12 cellular contexts compared by ENCODE assay signal in genomic region chr2:176729706-176730569, GRCh38.
A peak's percentile ranks its signal among the peaks of the same experiment; 100 is the strongest.
DNase-seq lines count a peak whose midpoint lies in the region; ATAC-seq and TF ChIP-seq lines count a peak whose summit lies in the region.
"Had no signal": no experiment of that assay in that cellular context is flagged by ENCODE, and none has a peak within 500 bp of the region (broad histone marks: within the 10 kb centered on the region; RNA-seq: fewer than 3 reads in every experiment).

No MANE protein-coding gene starts in this region.

- TF ChIP-seq CTCF in nephron (IDR thresholded peaks at IDR 0.05; ENCODE audit: unreplicated experiment in 3 of 3), result no peak

- no peak for ATAC-seq in GM21381 (IDR thresholded peaks at IDR 0.05; ENCODE audit: unreplicated experiment)
- no peak for ATAC-seq in effector memory CD8-positive, alpha-beta T cell (replicated peaks)
- ATAC-seq: natural killer cell, Panc1 had no signal

- H3K4me3 Mint-ChIP-seq in nephron, result no peak overlapping the region
- no peak overlapping the region for H3K4me3 Mint-ChIP-seq in effector memory CD8-positive, alpha-beta T cell
- H3K4me3 Mint-ChIP-seq: CD4-positive, CD25-positive, alpha-beta regulatory T cell; natural killer cell had no signal

- DNase-seq in D341Med (ENCODE audit: low spot score) (peak; percentile 46), NCI-H2171 (lab: John Stamatoyannopoulos, UW) (peak; percentile 35), epidermal melanocyte (ENCODE audit: insufficient read length, low spot score) (peak; percentile 20), KBM-7 (no peak)
- no peak for DNase-seq in effector memory CD8-positive, alpha-beta T cell
- DNase-seq in stimulated activated CD4-positive, alpha-beta T cell treated with anti-CD3 and anti-CD28 coated beads, Interleukin-15, amount 100 ng/mL, for 24 hours, result no peak
- DNase-seq: CD4-positive, CD25-positive, alpha-beta regulatory T cell; natural killer cell; transverse colon had no signal

- no peaks in the 10 kb centered on the region for H3K36me3 Mint-ChIP-seq in nephron (ENCODE audit: low read depth)
- no peaks in the 10 kb centered on the region for H3K36me3 Mint-ChIP-seq in effector memory CD8-positive, alpha-beta T cell (ENCODE audit: insufficient read depth)
- H3K36me3 Mint-ChIP-seq: CD4-positive, CD25-positive, alpha-beta regulatory T cell; natural killer cell had no signal

- peak overlapping the region in 2 of 3 experiments; percentile 72 to 95 for H3K27ac Mint-ChIP-seq in nephron
- H3K27ac Mint-ChIP-seq in effector memory CD8-positive, alpha-beta T cell, result no peak overlapping the region
- H3K27ac Mint-ChIP-seq: CD4-positive, CD25-positive, alpha-beta regulatory T cell; natural killer cell had no signal

- H3K9me3 Mint-ChIP-seq in nephron, result no peaks in the 10 kb centered on the region
- H3K9me3 Mint-ChIP-seq in effector memory CD8-positive, alpha-beta T cell, result no peaks in the 10 kb centered on the region
- H3K9me3 Mint-ChIP-seq: CD4-positive, CD25-positive, alpha-beta regulatory T cell; natural killer cell had no signal

- no peaks in the 10 kb centered on the region for H3K27me3 Mint-ChIP-seq in nephron (ENCODE audit: low read depth)
- peaks cover 0 to 6% of the 10 kb centered on the region in 2 donors for H3K27me3 Mint-ChIP-seq in effector memory CD8-positive, alpha-beta T cell
- H3K27me3 Mint-ChIP-seq: CD4-positive, CD25-positive, alpha-beta regulatory T cell had no signal

- H3K4me1 Mint-ChIP-seq in nephron, result peaks cover 16% of the 10 kb centered on the region
- no peaks in the 10 kb centered on the region for H3K4me1 Mint-ChIP-seq in effector memory CD8-positive, alpha-beta T cell (ENCODE audit: low read depth in 2 of 2)
- H3K4me1 Mint-ChIP-seq: CD4-positive, CD25-positive, alpha-beta regulatory T cell; natural killer cell had no signal

- in situ Hi-C loops in KBM-7 (cut with MboI; ENCODE audit: low pct_unique_long_range_greater_than_20kb, low sequenced_read_pairs), result no loop called here

Comparison
In these comparisons a context has a peak if more than half of its experiments do, and no peak if none do; other contexts are left out.
1. DNase-seq: peak in D341Med (single experiment), NCI-H2171 (single experiment) and epidermal melanocyte (single experiment); none in effector memory CD8-positive, alpha-beta T cell (0 of 3), KBM-7 (single experiment) and stimulated activated CD4-positive, alpha-beta T cell treated with anti-CD3 and anti-CD28 coated beads, Interleukin-15, amount 100 ng/mL, for 24 hours (single experiment).
2. H3K27ac Mint-ChIP-seq: peak in nephron (2 of 3); none in effector memory CD8-positive, alpha-beta T cell (0 of 2).